ENCODE assay signal across 1 cellular context in genomic region chr12:123388948-123389559, GRCh38.
TF ChIP-seq lines count a peak whose summit lies in the region.

No MANE protein-coding gene starts in this region.

TF ChIP-seq in K562, 482 proteins besides CTCF, POLR2A, EP300 and RAD21 (continued from another document):
- no peak for TF ChIP-seq RERE (CRISPR knock-in tag; IDR thresholded peaks at IDR 0.05; ENCODE audit: borderline replicate concordance)
- no peak for TF ChIP-seq NELFE (IDR thresholded peaks at IDR 0.05; ENCODE audit: insufficient read depth, insufficient read length)
- TF ChIP-seq MEIS2 (IDR thresholded peaks at IDR 0.05; ENCODE audit: partially characterized antibody) = no peak
- TF ChIP-seq ETV6 (IDR thresholded peaks at IDR 0.05; ENCODE audit: borderline replicate concordance in 1 of 2, low read depth in 2 of 2, low read length in 1 of 2) = no peak
- TF ChIP-seq ETV6 (CRISPR knock-in tag; IDR thresholded peaks at IDR 0.05; ENCODE audit: borderline replicate concordance) = no peak
